ENCODE assay signal across 6 cellular contexts in genomic region chr19:681029-681626, GRCh38. TPM values are rescaled to one million over a fixed set of nuclear protein-coding genes. Genes with fewer than 3 reads are reported as not detected.
A peak's percentile ranks its signal among the peaks of the same experiment; 100 is the strongest.
DNase-seq lines count a peak whose midpoint lies in the region; TF ChIP-seq lines count a peak whose summit lies in the region.

No MANE protein-coding gene starts in this region.

- H3F3A ChIP-seq in OCI-LY1 (ENCODE audit: insufficient read depth, low read length) = no peaks in the 10 kb centered on the region

- no peak for TF ChIP-seq CTCF in OCI-LY1 (IDR thresholded peaks at IDR 0.05; ENCODE audit: low read length)
- no peak for TF ChIP-seq CTCF in esophagus muscularis mucosa (IDR thresholded peaks at IDR 0.05)

- no peaks in the 10 kb centered on the region for H3K9me2 ChIP-seq in OCI-LY1 (ENCODE audit: low read depth, low read length)

- H3K27me3 Mint-ChIP-seq in CD8-positive, alpha-beta memory T cell = peaks cover 0 to 6% of the 10 kb centered on the region in 2 donors

- H3K36me3 ChIP-seq in CD8-positive, alpha-beta memory T cell (ENCODE audit: insufficient read depth, low read length) = no peaks in the 10 kb centered on the region
- no peaks in the 10 kb centered on the region for H3K36me3 ChIP-seq in OCI-LY1 (ENCODE audit: insufficient read depth, low read length)
- peaks cover 0 to 8% (median 7%) of the 10 kb centered on the region in 4 donors for H3K36me3 ChIP-seq in esophagus muscularis mucosa

- H3K9ac ChIP-seq in OCI-LY1 (ENCODE audit: low read length) = no peak overlapping the region

- peak overlapping the region; percentile 80; the same call in 1 of the 2 replicates for H3K4me2 ChIP-seq in OCI-LY1 (ENCODE audit: low read length)

- H3K4me1 Mint-ChIP-seq in CD8-positive, alpha-beta memory T cell = peaks cover 0 to 9% (median 3%) of the 10 kb centered on the region in 3 donors

- no peaks in the 10 kb centered on the region for H3K9me3 Mint-ChIP-seq in CD8-positive, alpha-beta memory T cell

- no peak for TF ChIP-seq EP300 in esophagus muscularis mucosa (IDR thresholded peaks at IDR 0.05)

- POLR2A ChIA-PET in CD8-positive, alpha-beta memory T cell (lab: Charles Lee) = interaction anchor here (0.7 kb wide), 1 partner anchor 23 kb away, joined by 3 read pairs; no protein-coding TSS in a partner anchor

- no peak for TF ChIP-seq POLR2A in esophagus muscularis mucosa (IDR thresholded peaks at IDR 0.05; ENCODE audit: low read depth)

- no peaks in the 10 kb centered on the region for H3K9me3 ChIP-seq in CD8-positive, alpha-beta memory T cell (ENCODE audit: low read length)
- H3K9me3 ChIP-seq in OCI-LY1 (ENCODE audit: low read length) (no peaks in the 10 kb centered on the region), esophagus muscularis mucosa (no peaks in the 10 kb centered on the region)

- peak overlapping the region; percentile 76 to 100 (median 98) for H3K27ac Mint-ChIP-seq in CD8-positive, alpha-beta memory T cell

- H3K27ac ChIP-seq in CD8-positive, alpha-beta memory T cell (ENCODE audit: low read depth, low read length) = peak overlapping the region; percentile 74
- H3K27ac ChIP-seq in OCI-LY1 (ENCODE audit: low read depth, low read length, poor library complexity, severe bottlenecking) (peak overlapping the region; percentile 66), esophagus muscularis mucosa (replicated peaks in 1 of 4) (peak overlapping the region; percentile 95 to 99 (median 96))

- no peaks in the 10 kb centered on the region for H3K27me3 ChIP-seq in CD8-positive, alpha-beta memory T cell (ENCODE audit: insufficient read depth, low read length, poor library complexity, severe bottlenecking)
- H3K27me3 ChIP-seq in OCI-LY1 (ENCODE audit: insufficient read depth, low read length) = peaks cover 5% of the 10 kb centered on the region; the same call in 1 of the 2 replicates
- peaks cover 0 to 15% (median 0%) of the 10 kb centered on the region in 4 donors for H3K27me3 ChIP-seq in esophagus muscularis mucosa

- CTCF ChIA-PET in CD8-positive, alpha-beta memory T cell (lab: Charles Lee) = interaction anchor here (2.7 kb wide), 1 partner anchor 11 kb away, joined by 16 read pairs; no protein-coding TSS in a partner anchor

- peak in 3 of 5 donors; percentile 34 to 59 (median 39) for DNase-seq in CD8-positive, alpha-beta memory T cell
- DNase-seq in esophagus muscularis mucosa (ENCODE audit: extremely low spot score) (no peak), NCI-H1436 treated with DMSO at 0.1 percent for 48 hours (lab: John Stamatoyannopoulos, UW) (no peak), SW 1271 (lab: John Stamatoyannopoulos, UW) (no peak)
- peak; percentile 94 for DNase-seq in stimulated activated CD4-positive, alpha-beta T cell treated with anti-CD3 and anti-CD28 coated beads, Interleukin-15, amount 100 ng/mL, for 24 hours

- 53% methylated on average over 17 of the region's 40 CpGs for WGBS in esophagus muscularis mucosa

- no peaks in the 10 kb centered on the region for H3K79me2 ChIP-seq in OCI-LY1 (ENCODE audit: insufficient read depth, low read length)

- H2AFZ ChIP-seq in OCI-LY1 (ENCODE audit: low read length) = no peak overlapping the region

- no peaks in the 10 kb centered on the region for H3K36me3 Mint-ChIP-seq in CD8-positive, alpha-beta memory T cell

- peaks cover 13% of the 10 kb centered on the region for H3K4me1 ChIP-seq in CD8-positive, alpha-beta memory T cell (ENCODE audit: insufficient read depth, low read length)
- H3K4me1 ChIP-seq in OCI-LY1 (ENCODE audit: insufficient read depth, low read length, severe bottlenecking) = peaks cover 6% of the 10 kb centered on the region
- peaks cover 23 to 51% (median 49%) of the 10 kb centered on the region in 4 donors for H3K4me1 ChIP-seq in esophagus muscularis mucosa

- peak overlapping the region; percentile 74 to 92 (median 91) for H3K4me3 Mint-ChIP-seq in CD8-positive, alpha-beta memory T cell

- no peaks in the 10 kb centered on the region for H4K20me1 ChIP-seq in OCI-LY1 (ENCODE audit: insufficient read depth, low read length)

- intact Hi-C loops in esophagus muscularis mucosa (cut with DNase I) = no loop called here

- H3K4me3 ChIP-seq in CD8-positive, alpha-beta memory T cell (ENCODE audit: low read length) = peak overlapping the region; percentile 77
- H3K4me3 ChIP-seq in OCI-LY1 (ENCODE audit: low read depth, low read length, poor library complexity, severe bottlenecking) (peak overlapping the region; percentile 58), esophagus muscularis mucosa (peak overlapping the region; percentile 80 to 98 (median 82))

RNA-seq across cellular contexts. Expression of gene FSTL3, which starts 4.9 kb away (rescaled TPM):
- 1 to 10 TPM; 7.7 to 8.0 TPM for total RNA-seq in CD8-positive, alpha-beta memory T cell
- 0.81 TPM for polyA plus RNA-seq in CD8-positive, alpha-beta memory T cell
- total RNA-seq in esophagus muscularis mucosa = 100 to 1,000 TPM; 115 to 226 (median 217) TPM

RNA-seq across cellular contexts. Expression of gene PRSS57, which starts 14.1 kb away (rescaled TPM):
- total RNA-seq in CD8-positive, alpha-beta memory T cell = not detected
- not detected for polyA plus RNA-seq in CD8-positive, alpha-beta memory T cell
- under 1 TPM in 1 of 4 donors, not detected in 3; 0.34 TPM for total RNA-seq in esophagus muscularis mucosa

RNA-seq across cellular contexts. Expression of gene RNF126, which starts 18.1 kb away (rescaled TPM):
- total RNA-seq in CD8-positive, alpha-beta memory T cell = 10 to 100 TPM; 89.6 to 95.5 TPM
- 100.0 TPM for polyA plus RNA-seq in CD8-positive, alpha-beta memory T cell
- total RNA-seq in esophagus muscularis mucosa = 10 to 100 TPM; 41.5 to 63.5 (median 62.3) TPM

RNA-seq across cellular contexts. Expression of gene PALM, which starts 27.6 kb away (rescaled TPM):
- total RNA-seq in CD8-positive, alpha-beta memory T cell = not detected
- polyA plus RNA-seq in CD8-positive, alpha-beta memory T cell = not detected
- 100 to 1,000 TPM in 1 of 4 donors, 10 to 100 TPM in 3; 42.8 to 119 (median 70.8) TPM for total RNA-seq in esophagus muscularis mucosa

RNA-seq across cellular contexts. Expression of gene FGF22, which starts 41.4 kb away (rescaled TPM):
- total RNA-seq in CD8-positive, alpha-beta memory T cell = under 1 TPM; 0.20 to 0.22 TPM
- not detected for polyA plus RNA-seq in CD8-positive, alpha-beta memory T cell
- total RNA-seq in esophagus muscularis mucosa = 1 to 10 TPM in 2 of 4 donors, under 1 TPM in 2; 0.50 to 2.1 (median 1.4) TPM

Comparison
In these comparisons a context has a peak if more than half of its experiments do, and no peak if none do; other contexts are left out.
1. DNase-seq: peak in CD8-positive, alpha-beta memory T cell (3 of 5) and stimulated activated CD4-positive, alpha-beta T cell treated with anti-CD3 and anti-CD28 coated beads, Interleukin-15, amount 100 ng/mL, for 24 hours (single experiment); none in esophagus muscularis mucosa (single experiment), NCI-H1436 treated with DMSO at 0.1 percent for 48 hours (single experiment) and SW 1271 (0 of 2).
2. RNA of gene FSTL3, which starts 4.9 kb away (total RNA-seq): 115 to 226 TPM in esophagus muscularis mucosa; 7.7 to 8.0 TPM in CD8-positive, alpha-beta memory T cell; every median in the first group is over 10 times any median in the second.
3. Peak in every context shown above with its lines, with median percentiles within 50 percentile points of each other: H3K27ac ChIP-seq and H3K4me3 ChIP-seq.